In genomic region chrX:77953708-77954107, GRCh38 we compare ENCODE assay signal across 23 cellular contexts. TPM values are rescaled to one million over a fixed set of nuclear protein-coding genes. Genes with fewer than 3 reads are reported as not detected.
A peak's percentile ranks its signal among the peaks of the same experiment; 100 is the strongest.
DNase-seq lines count a peak whose midpoint lies in the region; ATAC-seq, FAIRE-seq and TF ChIP-seq lines count a peak whose summit lies in the region.
"Had no signal": no experiment of that assay in that cellular context is flagged by ENCODE, and none has a peak within 500 bp of the region (broad histone marks: within the 10 kb centered on the region; RNA-seq: fewer than 3 reads in every experiment).

No MANE protein-coding gene starts in this region.

- H3K4me1 ChIP-seq in K562 (replicated peaks in 1 of 2; ENCODE audit: control insufficient read depth in 2 of 2, insufficient read depth in 2 of 2, low read length in 2 of 2) (no peaks in the 10 kb centered on the region; a peak in 1 of 5 replicates), gastroesophageal sphincter (peaks cover 0 to 35% (median 0%) of the 10 kb centered on the region in 3 donors), skeletal muscle satellite cell (ENCODE audit: control insufficient read depth, insufficient read depth, low read length) (peaks cover 9% of the 10 kb centered on the region), transverse colon (peaks cover 0 to 9% (median 0%) of the 10 kb centered on the region in 4 donors), neuronal stem cell (ENCODE audit: control insufficient read depth in 2 of 2, insufficient read depth in 1 of 2, low read depth in 1 of 2, low read length in 2 of 2) (no peaks in the 10 kb centered on the region)
- H3K4me1 ChIP-seq: BE2C had no signal

- no peak overlapping the region for H2AK5ac ChIP-seq in neuronal stem cell (ENCODE audit: low read depth, low read length)

- intact Hi-C loops in K562 (cut with micrococcal nuclease) (loop anchor here (5.0 kb wide), 1 partner anchor 36 kb away; no protein-coding TSS in a partner anchor), transverse colon (cut with DNase I; ENCODE audit: low total_unique reads) (no loop called here)

- no peak overlapping the region for H3K4ac ChIP-seq in neuronal stem cell (ENCODE audit: low read length)

- no peak for TF ChIP-seq POLR2A in K562 (conservative IDR thresholded peaks at IDR 0.05)
- no peak for TF ChIP-seq POLR2A in gastroesophageal sphincter (IDR thresholded peaks at IDR 0.05)
- TF ChIP-seq POLR2A in transverse colon (IDR thresholded peaks at IDR 0.05): no peak

- no peak for TF ChIP-seq RAD21 in K562 (CRISPR knock-in tag; conservative IDR thresholded peaks at IDR 0.05 in 1 of 2, IDR thresholded peaks at IDR 0.05 in 1 of 2)

- H3K4me2 ChIP-seq in K562 (ENCODE audit: insufficient read depth, low read length) (peak overlapping the region; percentile 15; the same call in 1 of the 2 replicates), skeletal muscle satellite cell (ENCODE audit: low read length) (peak overlapping the region; percentile 60), neuronal stem cell (ENCODE audit: insufficient read depth, low read length, poor library complexity, severe bottlenecking) (no peak overlapping the region)

- TF ChIP-seq EP300 in K562 (IDR thresholded peaks at IDR 0.05; ENCODE audit: low read length) (no peak), gastroesophageal sphincter (IDR thresholded peaks at IDR 0.05) (no peak), transverse colon (IDR thresholded peaks at IDR 0.05; ENCODE audit: low read depth) (no peak)

- peaks cover 7 to 19% of the 10 kb centered on the region in 2 donors for H3K36me3 Mint-ChIP-seq in stimulated activated naive B cell treated with anti-CD40 and anti-IgM and Interleukin-4, amounts not matched to agents 10 μg/mL and 1 μg/mL and 100 μg/mL, for 72 hours
- H3K36me3 Mint-ChIP-seq: WTC11 had no signal

- peaks cover 0 to 2% of the 10 kb centered on the region in 2 donors for H3K4me1 Mint-ChIP-seq in stimulated activated naive B cell treated with anti-CD40 and anti-IgM and Interleukin-4, amounts not matched to agents 10 μg/mL and 1 μg/mL and 100 μg/mL, for 72 hours
- H3K4me1 Mint-ChIP-seq: WTC11 had no signal

- no peak overlapping the region for H3K18ac ChIP-seq in neuronal stem cell (ENCODE audit: low read length)

- ATAC-seq in K562: peak; percentile 56
- ATAC-seq in gastroesophageal sphincter: no peak
- ATAC-seq in stimulated activated naive B cell treated with anti-CD40 and anti-IgM and Interleukin-4, amounts not matched to agents 10 μg/mL and 1 μg/mL and 100 μg/mL, for 72 hours (replicated peaks): no peak
- no peak for ATAC-seq in activated CD4-positive, CD25-positive, alpha-beta regulatory T cell treated with anti-CD3 and anti-CD28 coated beads, Interleukin-2, amount 50 U/mL, for 24 hours
- ATAC-seq: activated CD8-positive, alpha-beta T cell treated with anti-CD3 and anti-CD28 coated beads, Interleukin-2, amount 10 ng/mL, durations not matched to agents 7 days and 5 days; activated naive CD8-positive, alpha-beta T cell treated with anti-CD3 and anti-CD28 coated beads, Interleukin-2, amount 50 U/mL, for 24 hours; naive thymus-derived CD8-positive, alpha-beta T cell; WTC11 had no signal

- H4K91ac ChIP-seq in neuronal stem cell (ENCODE audit: low read depth, low read length, poor library complexity): no peak overlapping the region

- no peak for TF ChIP-seq CTCF in LNCaP clone FGC (IDR thresholded peaks at IDR 0.05; ENCODE audit: control insufficient read depth, extremely low read depth, insufficient read depth)
- no peak for TF ChIP-seq CTCF in K562 (IDR thresholded peaks at IDR 0.05 in 2 of 3, conservative IDR thresholded peaks at IDR 0.05 in 1 of 3; ENCODE audit: insufficient read depth in 2 of 3, low read depth in 1 of 3, low read length in 3 of 3)
- no peak for TF ChIP-seq CTCF in gastroesophageal sphincter (IDR thresholded peaks at IDR 0.05)
- no peak for TF ChIP-seq CTCF in transverse colon (IDR thresholded peaks at IDR 0.05)

- H3K9me1 ChIP-seq in K562 (ENCODE audit: control insufficient read depth, insufficient read depth, low read length): no peaks in the 10 kb centered on the region

- H3K27me3 Mint-ChIP-seq in stimulated activated naive B cell treated with anti-CD40 and anti-IgM and Interleukin-4, amounts not matched to agents 10 μg/mL and 1 μg/mL and 100 μg/mL, for 72 hours: no peaks in the 10 kb centered on the region
- H3K27me3 Mint-ChIP-seq: activated naive CD8-positive, alpha-beta T cell treated with anti-CD3 and anti-CD28 coated beads, Interleukin-2, amount 50 U/mL, for 24 hours; naive thymus-derived CD8-positive, alpha-beta T cell had no signal

- in situ Hi-C loops in K562 (cut with MboI) (no loop called here), transverse colon (cut with MboI; ENCODE audit: low pct_ligation_motif_present in 1 of 4, low pct_unique_long_range_greater_than_20kb in 1 of 4, low sequenced_read_pairs in 3 of 4) (no loop called here)

- H2BK15ac ChIP-seq in neuronal stem cell (ENCODE audit: low read length): no peak overlapping the region

- H3K79me1 ChIP-seq in neuronal stem cell (ENCODE audit: low read depth, low read length): no peaks in the 10 kb centered on the region

- H3K27me3 ChIP-seq in K562 (ENCODE audit: control insufficient read depth in 2 of 2, insufficient read depth in 2 of 2, low read length in 2 of 2): no peaks in the 10 kb centered on the region
- H3K27me3 ChIP-seq in gastroesophageal sphincter: no peaks in the 10 kb centered on the region
- no peaks in the 10 kb centered on the region for H3K27me3 ChIP-seq in skeletal muscle satellite cell (ENCODE audit: control insufficient read depth, insufficient read depth, low read length)
- no peaks in the 10 kb centered on the region for H3K27me3 ChIP-seq in transverse colon
- H3K27me3 ChIP-seq in neuronal stem cell (ENCODE audit: control insufficient read depth in 3 of 3, insufficient read depth in 3 of 3, low read depth in 1 of 3, low read length in 3 of 3): no peaks in the 10 kb centered on the region
- H3K27me3 ChIP-seq: BE2C, upper lobe of left lung had no signal

- DNase-seq in LNCaP clone FGC (ENCODE audit: low read depth) (peak; percentile 91), K562 (ENCODE audit: extremely low read depth in 1 of 4, low spot score in 3 of 4) (no peak), transverse colon (no peak), neuronal stem cell (ENCODE audit: low spot score) (no peak)
- DNase-seq in stimulated activated naive B cell treated with anti-CD40 and anti-IgM and Interleukin-4, amounts not matched to agents 10 μg/mL and 1 μg/mL and 100 μg/mL, for 72 hours: no peak
- DNase-seq: activated CD8-positive, alpha-beta T cell treated with anti-CD3 and anti-CD28 coated beads, Interleukin-2, amount 10 ng/mL, durations not matched to agents 7 days and 5 days; activated naive CD8-positive, alpha-beta T cell treated with anti-CD3 and anti-CD28 coated beads, Interleukin-2, amount 50 U/mL, for 24 hours; BE2C; DMS 273 treated with DMSO at 0.1 percent for 48 hours; naive thymus-derived CD8-positive, alpha-beta T cell; NCI-H1417; Right ventricle myocardium superior; stimulated activated naive CD4-positive, alpha-beta T cell treated with Interleukin-2 at 50 U/mL for 16 hours; upper lobe of left lung had no signal

- H2BK120ac ChIP-seq in neuronal stem cell (ENCODE audit: low read depth, low read length): no peak overlapping the region

- CTCF ChIA-PET in K562 (lab: Yijun Ruan, JAX; ENCODE audit: low intra/inter-chr PET ratio): interaction anchor here (0.6 kb wide), 1 partner anchor 213 kb away, joined by 3 read pairs; no protein-coding TSS in a partner anchor

- H3K4me3 Mint-ChIP-seq in stimulated activated naive B cell treated with anti-CD40 and anti-IgM and Interleukin-4, amounts not matched to agents 10 μg/mL and 1 μg/mL and 100 μg/mL, for 72 hours: no peak overlapping the region
- H3K4me3 Mint-ChIP-seq: activated CD8-positive, alpha-beta T cell treated with anti-CD3 and anti-CD28 coated beads, Interleukin-2, amount 10 ng/mL, durations not matched to agents 7 days and 5 days; activated naive CD8-positive, alpha-beta T cell treated with anti-CD3 and anti-CD28 coated beads, Interleukin-2, amount 50 U/mL, for 24 hours; activated T-helper 1 cell treated with anti-CD3 and anti-CD28 coated beads, Interleukin-12 subunit alpha, Interleukin-12 subunit beta, Interleukin-2, Interleukin-4 antibody, amounts not matched to agents 30 ng/mL and 10 ng/mL and 1 ng/mL, durations not matched to agents 14 hours and 24 hours and 36 hours; naive thymus-derived CD8-positive, alpha-beta T cell; T-helper 1 cell treated with Interleukin-12 subunit alpha and Interleukin-12 subunit beta and Interleukin-4 antibody, amounts not matched to agents 30 μg/mL and 1 μg/mL, for 36 hours; WTC11 had no signal

- peak overlapping the region; percentile 34 for H3K27ac ChIP-seq in K562 (ENCODE audit: extremely low read depth, low read depth, low read length)
- peak overlapping the region in 3 of 4 donors; percentile 28 to 60 (median 50) for H3K27ac ChIP-seq in gastroesophageal sphincter
- H3K27ac ChIP-seq in transverse colon: peak overlapping the region in 2 of 4 donors; percentile 22 to 39
- no peak overlapping the region for H3K27ac ChIP-seq in neuronal stem cell (replicated peaks; ENCODE audit: low read length)
- H3K27ac ChIP-seq: upper lobe of left lung had no signal

- H3K27ac Mint-ChIP-seq in stimulated activated naive B cell treated with anti-CD40 and anti-IgM and Interleukin-4, amounts not matched to agents 10 μg/mL and 1 μg/mL and 100 μg/mL, for 72 hours: no peak overlapping the region
- H3K27ac Mint-ChIP-seq: activated CD8-positive, alpha-beta T cell treated with anti-CD3 and anti-CD28 coated beads, Interleukin-2, amount 10 ng/mL, durations not matched to agents 7 days and 5 days; activated naive CD8-positive, alpha-beta T cell treated with anti-CD3 and anti-CD28 coated beads, Interleukin-2, amount 50 U/mL, for 24 hours; activated T-helper 1 cell treated with anti-CD3 and anti-CD28 coated beads, Interleukin-12 subunit alpha, Interleukin-12 subunit beta, Interleukin-2, Interleukin-4 antibody, amounts not matched to agents 30 ng/mL and 10 ng/mL and 1 ng/mL, durations not matched to agents 14 hours and 24 hours and 36 hours; T-helper 1 cell treated with Interleukin-12 subunit alpha and Interleukin-12 subunit beta and Interleukin-4 antibody, amounts not matched to agents 30 μg/mL and 1 μg/mL, for 36 hours; WTC11 had no signal

- no peak overlapping the region for H4K8ac ChIP-seq in neuronal stem cell (ENCODE audit: low read depth, low read length)

- H3K4me3 ChIP-seq in LNCaP clone FGC (ENCODE audit: low read depth, low read length) (no peak overlapping the region), K562 (no peak overlapping the region), gastroesophageal sphincter (no peak overlapping the region), skeletal muscle satellite cell (ENCODE audit: low read length) (no peak overlapping the region), transverse colon (no peak overlapping the region), neuronal stem cell (ENCODE audit: low read length in 2 of 2) (no peak overlapping the region)
- H3K4me3 ChIP-seq: lung, upper lobe of left lung had no signal

- no TSS peak for BruUV-seq in K562 (replicated peaks; lab: Mats Ljungman, UMichigan)

- H3K9me3 ChIP-seq in K562 (replicated peaks; ENCODE audit: control insufficient read depth, insufficient read depth, low read depth, low read length) (no peaks in the 10 kb centered on the region; the same call in 1 of the 2 replicates), gastroesophageal sphincter (no peaks in the 10 kb centered on the region), skeletal muscle satellite cell (replicated peaks; ENCODE audit: low read length) (no peaks in the 10 kb centered on the region), transverse colon (no peaks in the 10 kb centered on the region), neuronal stem cell (replicated peaks in 1 of 2; ENCODE audit: control insufficient read depth in 2 of 2, insufficient read depth in 1 of 2, low read depth in 1 of 2, low read length in 2 of 2) (no peaks in the 10 kb centered on the region)
- H3K9me3 ChIP-seq: BE2C, upper lobe of left lung had no signal

- peak; percentile 56 for FAIRE-seq in K562 (lab: Jason Lieb, UNC)
- FAIRE-seq: endometrium had no signal

- H2BK12ac ChIP-seq in neuronal stem cell (ENCODE audit: low read length): no peak overlapping the region

- H4K20me1 ChIP-seq in K562 (replicated peaks; ENCODE audit: control insufficient read depth, insufficient read depth, low read length): no peaks in the 10 kb centered on the region

- no peak overlapping the region for H3K23ac ChIP-seq in neuronal stem cell (ENCODE audit: low read depth, low read length, poor library complexity)

- H3K36me3 ChIP-seq in K562 (ENCODE audit: control insufficient read depth, insufficient read depth, low read length) (no peaks in the 10 kb centered on the region), gastroesophageal sphincter (no peaks in the 10 kb centered on the region), skeletal muscle satellite cell (ENCODE audit: insufficient read depth, low read length) (no peaks in the 10 kb centered on the region), transverse colon (no peaks in the 10 kb centered on the region), neuronal stem cell (replicated peaks in 1 of 2; ENCODE audit: control insufficient read depth in 2 of 2, insufficient read depth in 2 of 2, low read length in 2 of 2) (no peaks in the 10 kb centered on the region)
- H3K36me3 ChIP-seq: BE2C, upper lobe of left lung had no signal

- peaks cover 81% of the 10 kb centered on the region for H3K79me2 ChIP-seq in K562 (ENCODE audit: control insufficient read depth, insufficient read depth, low read length)

- H2AFZ ChIP-seq in K562 (ENCODE audit: low read depth, low read length): no peak overlapping the region
- no peak overlapping the region for H2AFZ ChIP-seq in neuronal stem cell (ENCODE audit: low read length)

- WGBS in K562 (ENCODE audit: insufficient coverage, low coverage, missing lambda C conversion rate): 14% methylated on average over 1 of the region's 1 CpG
- 17 to 31% methylated on average over 1 of the region's 1 CpG for WGBS in gastroesophageal sphincter (ENCODE audit: low coverage in 1 of 2), 2 donors
- 41% methylated on average over 1 of the region's 1 CpG; no CpG with 5 or more reads in 1 of the 2 donors for WGBS in transverse colon (ENCODE audit: low coverage in 1 of 2), 2 donors
- WGBS in neuronal stem cell (ENCODE audit: extremely low coverage in 2 of 2, insufficient read length in 2 of 2, insufficient replicate concordance in 1 of 2), 2 donors: no CpG with 5 or more reads among the region's 1 CpG

- H3K9ac ChIP-seq in K562 (ENCODE audit: insufficient read depth in 1 of 2, low read depth in 2 of 2, low read length in 2 of 2) (no peak overlapping the region), skeletal muscle satellite cell (ENCODE audit: low read depth, low read length) (no peak overlapping the region), neuronal stem cell (ENCODE audit: low read depth, low read length, poor library complexity) (no peak overlapping the region)

- no peak overlapping the region for H2BK5ac ChIP-seq in neuronal stem cell (ENCODE audit: low read length)

- no peak overlapping the region for H3K14ac ChIP-seq in neuronal stem cell (ENCODE audit: low read length)

- POLR2A ChIA-PET in K562 (lab: Yijun Ruan, JAX): interaction anchor here (1.0 to 1.3 kb wide), 4 partner anchors 9 to 35 kb away, joined by 3 to 4 read pairs (median 3); no protein-coding TSS in a partner anchor

- peaks cover 0 to 4% of the 10 kb centered on the region in 2 donors for H3K9me3 Mint-ChIP-seq in stimulated activated naive B cell treated with anti-CD40 and anti-IgM and Interleukin-4, amounts not matched to agents 10 μg/mL and 1 μg/mL and 100 μg/mL, for 72 hours

RNA-seq across cellular contexts. Expression of gene PGAM4, which starts 15.7 kb away (rescaled TPM):
- total RNA-seq in K562 (2011; cell fraction: chromatin; rRNA removed; ENCODE audit: low replicate concordance): not detected in 2 replicates
- not detected in 2 replicates for total RNA-seq in K562 (2011; cell fraction: nucleolus; rRNA removed)
- not detected in 2 replicates for total RNA-seq in K562 (2011; cell fraction: nucleoplasm; rRNA removed)
- total RNA-seq in K562 (2014; rRNA removed): not detected in 2 replicates
- 0.32 and 0.55 TPM in 2 replicates for total RNA-seq in K562 (2014; rRNA removed; fragmentation: Illumina TruSeq; extraction: Trizol)
- not detected in 2 replicates for total RNA-seq in K562 (2015; rRNA removed; fragmentation: Illumina TruSeq; extraction: Trizol)
- total RNA-seq in K562 (2021): not detected in 2 replicates
- polyA plus RNA-seq in K562 (2011; rRNA removed): 0.72 and 0.75 TPM in 2 replicates
- 0.59 and 0.92 TPM in 2 replicates for polyA plus RNA-seq in K562 (2011; cell fraction: cytosol; rRNA removed)
- not detected in 2 replicates for polyA plus RNA-seq in K562 (2011; cell fraction: nucleus; rRNA removed)
- 0.19 TPM in 1 of 2 replicates, not detected in the other for polyA plus RNA-seq in K562 (2012)
- polyA plus RNA-seq in K562 (2014; fragmentation: Illumina TruSeq; extraction: Trizol): not detected in 2 replicates
- polyA plus RNA-seq in K562 (2014; fragmentation: Nextera tagmentation; extraction: Ambion mirVana): not detected
- polyA plus RNA-seq in K562 (2014; rRNA removed): not detected in 2 replicates
- not detected in 2 replicates for polyA minus RNA-seq in K562 (2011; rRNA and poly(A)+ RNA removed)
- polyA minus RNA-seq in K562 (2011; cell fraction: cytosol; rRNA and poly(A)+ RNA removed): not detected in 2 replicates
- polyA minus RNA-seq in K562 (2011; cell fraction: nucleus; rRNA and poly(A)+ RNA removed): not detected in 2 replicates
- not detected for total RNA-seq in gastroesophageal sphincter
- total RNA-seq in skeletal muscle satellite cell (2012; rRNA removed): not detected in 2 replicates
- total RNA-seq in transverse colon: not detected
- not detected for polyA plus RNA-seq in neuronal stem cell (2013, experiment 1 of 2)
- polyA plus RNA-seq in neuronal stem cell (2013, experiment 2 of 2): not detected
- total RNA-seq: lung; naive thymus-derived CD8-positive, alpha-beta T cell; pulmonary artery endothelial cell; Right ventricle myocardium superior had no signal
- polyA plus RNA-seq: naive thymus-derived CD8-positive, alpha-beta T cell had no signal

RNA-seq across cellular contexts. Expression of gene ATP7A, which starts 43.2 kb away (rescaled TPM):
- 41.1 and 107 TPM in 2 replicates for total RNA-seq in K562 (2011; cell fraction: chromatin; rRNA removed; ENCODE audit: low replicate concordance)
- 20.2 and 29.7 TPM in 2 replicates for total RNA-seq in K562 (2011; cell fraction: nucleolus; rRNA removed)
- 63.8 and 93.5 TPM in 2 replicates for total RNA-seq in K562 (2011; cell fraction: nucleoplasm; rRNA removed)
- total RNA-seq in K562 (2014; rRNA removed) (9.5 and 10.0 TPM in 2 replicates), K562 (2014; rRNA removed; fragmentation: Illumina TruSeq; extraction: Trizol) (19.8 and 21.6 TPM in 2 replicates), K562 (2015; rRNA removed; fragmentation: Illumina TruSeq; extraction: Trizol) (12.3 TPM in 2 replicates), K562 (2021) (13.4 and 14.8 TPM in 2 replicates), gastroesophageal sphincter (10 to 100 TPM in 3 of 4 donors, 1 to 10 TPM in 1; 8.6 to 21.2 (median 12.7) TPM), transverse colon (10 to 100 TPM in 1 of 4 donors, 1 to 10 TPM in 3; 1.1 to 13.8 (median 6.3) TPM)
- polyA plus RNA-seq in K562 (2011; rRNA removed) (17.4 and 22.7 TPM in 2 replicates), K562 (2014; fragmentation: Illumina TruSeq; extraction: Trizol) (9.5 and 11.6 TPM in 2 replicates), K562 (2014; fragmentation: Nextera tagmentation; extraction: Ambion mirVana) (1 to 10 TPM; 7.8 to 9.2 TPM), K562 (2014; rRNA removed) (7.3 and 8.2 TPM in 2 replicates)
- polyA plus RNA-seq in K562 (2011; cell fraction: cytosol; rRNA removed): 5.8 and 11.6 TPM in 2 replicates
- polyA plus RNA-seq in K562 (2011; cell fraction: nucleus; rRNA removed): 7.9 and 11.6 TPM in 2 replicates
- polyA plus RNA-seq in K562 (2012): 5.2 and 6.5 TPM in 2 replicates
- polyA minus RNA-seq in K562 (2011; rRNA and poly(A)+ RNA removed): 73.5 and 78.1 TPM in 2 replicates
- polyA minus RNA-seq in K562 (2011; cell fraction: cytosol; rRNA and poly(A)+ RNA removed): 21.2 and 23.1 TPM in 2 replicates
- polyA minus RNA-seq in K562 (2011; cell fraction: nucleus; rRNA and poly(A)+ RNA removed): 15.1 and 28.5 TPM in 2 replicates
- total RNA-seq in skeletal muscle satellite cell (2012; rRNA removed): 7.0 and 8.4 TPM in 2 replicates
- 2.3 TPM for polyA plus RNA-seq in neuronal stem cell (2013, experiment 1 of 2)
- 2.6 TPM for polyA plus RNA-seq in neuronal stem cell (2013, experiment 2 of 2)

RNA-seq across cellular contexts. Expression of gene COX7B, which starts 54.4 kb away (rescaled TPM):
- 130 and 149 TPM in 2 replicates for total RNA-seq in K562 (2011; cell fraction: chromatin; rRNA removed; ENCODE audit: low replicate concordance)
- 128 and 174 TPM in 2 replicates for total RNA-seq in K562 (2011; cell fraction: nucleolus; rRNA removed)
- total RNA-seq in K562 (2011; cell fraction: nucleoplasm; rRNA removed): 188 and 195 TPM in 2 replicates
- total RNA-seq in K562 (2014; rRNA removed): 577 and 694 TPM in 2 replicates
- 1,307 and 1,325 TPM in 2 replicates for total RNA-seq in K562 (2014; rRNA removed; fragmentation: Illumina TruSeq; extraction: Trizol)
- total RNA-seq in K562 (2015; rRNA removed; fragmentation: Illumina TruSeq; extraction: Trizol): 976 and 1,056 TPM in 2 replicates
- 549 and 655 TPM in 2 replicates for total RNA-seq in K562 (2021)
- polyA plus RNA-seq in K562 (2011; rRNA removed): 2,285 and 2,612 TPM in 2 replicates
- polyA plus RNA-seq in K562 (2011; cell fraction: cytosol; rRNA removed): 1,573 and 2,417 TPM in 2 replicates
- polyA plus RNA-seq in K562 (2011; cell fraction: nucleus; rRNA removed): 356 and 864 TPM in 2 replicates
- polyA plus RNA-seq in K562 (2012): 580 and 1,031 TPM in 2 replicates
- polyA plus RNA-seq in K562 (2014; fragmentation: Illumina TruSeq; extraction: Trizol): 1,072 and 1,120 TPM in 2 replicates
- 1,000 to 10,000 TPM; 2,613 to 2,891 TPM for polyA plus RNA-seq in K562 (2014; fragmentation: Nextera tagmentation; extraction: Ambion mirVana)
- polyA plus RNA-seq in K562 (2014; rRNA removed): 1,602 and 1,756 TPM in 2 replicates
- polyA minus RNA-seq in K562 (2011; rRNA and poly(A)+ RNA removed): 631 and 748 TPM in 2 replicates
- polyA minus RNA-seq in K562 (2011; cell fraction: cytosol; rRNA and poly(A)+ RNA removed): 157 and 174 TPM in 2 replicates
- 26.4 and 77.2 TPM in 2 replicates for polyA minus RNA-seq in K562 (2011; cell fraction: nucleus; rRNA and poly(A)+ RNA removed)
- 100 to 1,000 TPM; 338 to 504 (median 366) TPM for total RNA-seq in gastroesophageal sphincter
- 456 and 473 TPM in 2 replicates for total RNA-seq in skeletal muscle satellite cell (2012; rRNA removed)
- total RNA-seq in transverse colon: 100 to 1,000 TPM in 3 of 4 donors, 10 to 100 TPM in 1; 48.3 to 755 (median 441) TPM
- 353 TPM for polyA plus RNA-seq in neuronal stem cell (2013, experiment 1 of 2)
- polyA plus RNA-seq in neuronal stem cell (2013, experiment 2 of 2): 356 TPM

RNA-seq across cellular contexts. Expression of gene MAGT1, which starts 58.5 kb away (rescaled TPM):
- total RNA-seq in K562 (2011; cell fraction: chromatin; rRNA removed; ENCODE audit: low replicate concordance): 83.9 and 96.5 TPM in 2 replicates
- 52.0 and 84.7 TPM in 2 replicates for total RNA-seq in K562 (2011; cell fraction: nucleolus; rRNA removed)
- 86.7 and 126 TPM in 2 replicates for total RNA-seq in K562 (2011; cell fraction: nucleoplasm; rRNA removed)
- 26.8 and 46.2 TPM in 2 replicates for total RNA-seq in K562 (2014; rRNA removed)
- total RNA-seq in K562 (2014; rRNA removed; fragmentation: Illumina TruSeq; extraction: Trizol): 35.4 and 37.8 TPM in 2 replicates
- 28.7 and 29.4 TPM in 2 replicates for total RNA-seq in K562 (2015; rRNA removed; fragmentation: Illumina TruSeq; extraction: Trizol)
- 21.8 and 21.9 TPM in 2 replicates for total RNA-seq in K562 (2021)
- 26.1 and 34.9 TPM in 2 replicates for polyA plus RNA-seq in K562 (2011; rRNA removed)
- polyA plus RNA-seq in K562 (2011; cell fraction: cytosol; rRNA removed): 11.2 and 17.7 TPM in 2 replicates
- polyA plus RNA-seq in K562 (2011; cell fraction: nucleus; rRNA removed): 9.2 and 9.5 TPM in 2 replicates
- polyA plus RNA-seq in K562 (2012): 26.6 and 34.6 TPM in 2 replicates
- 25.0 and 28.8 TPM in 2 replicates for polyA plus RNA-seq in K562 (2014; fragmentation: Illumina TruSeq; extraction: Trizol)
- 10 to 100 TPM; 19.0 to 23.1 TPM for polyA plus RNA-seq in K562 (2014; fragmentation: Nextera tagmentation; extraction: Ambion mirVana)
- polyA plus RNA-seq in K562 (2014; rRNA removed): 15.5 and 16.5 TPM in 2 replicates
- 115 and 116 TPM in 2 replicates for polyA minus RNA-seq in K562 (2011; rRNA and poly(A)+ RNA removed)
- polyA minus RNA-seq in K562 (2011; cell fraction: cytosol; rRNA and poly(A)+ RNA removed): 28.0 and 38.1 TPM in 2 replicates
- polyA minus RNA-seq in K562 (2011; cell fraction: nucleus; rRNA and poly(A)+ RNA removed): 13.3 and 22.0 TPM in 2 replicates
- 10 to 100 TPM; 23.6 to 37.8 (median 31.9) TPM for total RNA-seq in gastroesophageal sphincter
- total RNA-seq in skeletal muscle satellite cell (2012; rRNA removed): 72.5 and 77.5 TPM in 2 replicates
- total RNA-seq in transverse colon: 10 to 100 TPM; 25.1 to 49.2 (median 34.2) TPM
- 23.1 TPM for polyA plus RNA-seq in neuronal stem cell (2013, experiment 1 of 2)
- 23.9 TPM for polyA plus RNA-seq in neuronal stem cell (2013, experiment 2 of 2)
